20 cellular contexts compared by ENCODE assay signal in the genomic region with DNA sequence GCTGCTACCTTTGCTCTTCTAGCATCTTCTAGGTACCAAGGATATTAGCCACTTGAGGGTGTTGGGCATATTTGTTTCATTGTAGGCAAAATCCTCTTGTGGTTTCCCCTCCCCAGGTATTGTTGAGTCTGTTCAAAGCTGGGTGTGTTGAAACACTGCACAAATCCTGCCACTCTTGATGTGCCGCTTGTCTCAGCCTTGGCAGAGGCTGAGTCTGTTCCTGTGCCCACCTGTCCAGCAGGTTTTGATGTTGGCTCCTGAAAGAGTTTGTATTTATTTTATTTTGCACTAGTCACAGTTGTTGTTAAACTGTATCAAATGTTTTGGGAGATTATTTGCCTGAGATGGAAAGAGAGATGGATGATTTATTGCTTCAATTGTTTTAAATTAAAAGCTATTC.
DNase-seq lines count a peak whose midpoint lies in the region; ATAC-seq and TF ChIP-seq lines count a peak whose summit lies in the region.
"Had no signal": no experiment of that assay in that cellular context is flagged by ENCODE, and none has a peak within 500 bp of the region (broad histone marks: within the 10 kb centered on the region; RNA-seq: fewer than 3 reads in every experiment).

No MANE protein-coding gene starts in this region.

- ATAC-seq in PC-3 = no peak
- ATAC-seq: GM23338, HCT116 had no signal

- no peak overlapping the region for H3K9ac ChIP-seq in PC-3 (ENCODE audit: low read length)
- H3K9ac ChIP-seq: BLaER1 treated with 17β-estradiol and CSF1 and Interleukin-3, amounts not matched to agents 10 nM and 100 nM had no signal

- no peak overlapping the region for H3K4me3 ChIP-seq in PC-3 (ENCODE audit: low read length)
- H3K4me3 ChIP-seq in epithelial cell of esophagus (ENCODE audit: low read length) = no peak overlapping the region
- no peak overlapping the region for H3K4me3 ChIP-seq in esophagus muscularis mucosa
- H3K4me3 ChIP-seq: BLaER1 treated with 17β-estradiol and CSF1 and Interleukin-3, amounts not matched to agents 10 nM and 100 nM; GM23338 had no signal

- 100% methylated on average over 1 of the region's 1 CpG for WGBS in esophagus muscularis mucosa

- no peaks in the 10 kb centered on the region for H4K20me1 ChIP-seq in PC-3 (ENCODE audit: low read length)
- H4K20me1 ChIP-seq: BLaER1 treated with 17β-estradiol and CSF1 and Interleukin-3, amounts not matched to agents 10 nM and 100 nM had no signal

- no peak overlapping the region for H2AFZ ChIP-seq in PC-3 (ENCODE audit: low read length)
- H2AFZ ChIP-seq: GM23338 had no signal

- H3K9me3 ChIP-seq in PC-3 (ENCODE audit: low read length) (no peaks in the 10 kb centered on the region), esophagus muscularis mucosa (peaks cover 0 to 4% (median 0%) of the 10 kb centered on the region in 4 donors)
- H3K9me3 ChIP-seq: BE2C; BLaER1 treated with 17β-estradiol and CSF1 and Interleukin-3, amounts not matched to agents 10 nM and 100 nM had no signal

- BruUV-seq in PC-3 (replicated peaks; lab: Mats Ljungman, UMichigan) = no TSS peak

- no peaks in the 10 kb centered on the region for H3K27me3 ChIP-seq in PC-3 (ENCODE audit: low read length)
- no peaks in the 10 kb centered on the region for H3K27me3 ChIP-seq in esophagus muscularis mucosa
- H3K27me3 ChIP-seq: BE2C; BLaER1 treated with 17β-estradiol and CSF1 and Interleukin-3, amounts not matched to agents 10 nM and 100 nM had no signal

- no peak for TF ChIP-seq EP300 in esophagus muscularis mucosa (IDR thresholded peaks at IDR 0.05)

- no peaks in the 10 kb centered on the region for H3K9me2 ChIP-seq in PC-3 (replicated peaks; ENCODE audit: low read length)

- no peak overlapping the region for H3K4me2 ChIP-seq in PC-3 (ENCODE audit: low read length)
- H3K4me2 ChIP-seq: BLaER1 treated with 17β-estradiol and CSF1 and Interleukin-3, amounts not matched to agents 10 nM and 100 nM; GM23338 had no signal

- H3K27ac ChIP-seq in PC-3 (ENCODE audit: low read length) = no peak overlapping the region
- H3K27ac ChIP-seq in esophagus muscularis mucosa (replicated peaks in 1 of 4) = no peak overlapping the region
- H3K27ac ChIP-seq: 22Rv1; BLaER1 treated with 17β-estradiol and CSF1 and Interleukin-3, amounts not matched to agents 10 nM and 100 nM had no signal

- H3K4me1 ChIP-seq in PC-3 (ENCODE audit: insufficient read depth, low read length) = no peaks in the 10 kb centered on the region
- no peaks in the 10 kb centered on the region for H3K4me1 ChIP-seq in esophagus muscularis mucosa
- H3K4me1 ChIP-seq: BE2C; BLaER1 treated with 17β-estradiol and CSF1 and Interleukin-3, amounts not matched to agents 10 nM and 100 nM had no signal

- CTCF ChIA-PET in PC-3 (lab: Charles Lee) = interaction anchor here (0.6 kb wide), 1 partner anchor 88 kb away, joined by 3 read pairs; no protein-coding TSS in a partner anchor

- no peaks in the 10 kb centered on the region for H3K79me2 ChIP-seq in PC-3 (ENCODE audit: low read length)

- TF ChIP-seq CTCF in PC-3 (conservative IDR thresholded peaks at IDR 0.05; ENCODE audit: low read depth, low read length) = no peak
- no peak for TF ChIP-seq CTCF in epithelial cell of esophagus (IDR thresholded peaks at IDR 0.05; ENCODE audit: insufficient read depth, low read depth, low read length, missing control alignments)
- no peak for TF ChIP-seq CTCF in esophagus muscularis mucosa (IDR thresholded peaks at IDR 0.05)

- H3K36me3 ChIP-seq in PC-3 (ENCODE audit: low read depth, low read length) (no peaks in the 10 kb centered on the region; the same call in 1 of the 2 replicates), esophagus muscularis mucosa (peaks cover 0 to 36% (median 13%) of the 10 kb centered on the region in 4 donors)
- H3K36me3 ChIP-seq: BE2C had no signal

- POLR2A ChIA-PET in PC-3 (lab: Charles Lee; ENCODE audit: unreplicated experiment) = no interaction called here

- DNase-seq in NCI-H2107 treated with DMSO at 0.1 percent for 48 hours (lab: John Stamatoyannopoulos, UW; ENCODE audit: unreplicated experiment) = peak; percentile 72
- no peak for DNase-seq in NCI-H2107 (lab: John Stamatoyannopoulos, UW)
- DNase-seq in PC-3 = peak; percentile 50
- peak; percentile 72 for DNase-seq in epithelial cell of esophagus (ENCODE audit: low read depth)
- peak; percentile 55 for DNase-seq in esophagus muscularis mucosa (ENCODE audit: extremely low spot score)
- DNase-seq in CD1c-positive myeloid dendritic cell (ENCODE audit: extremely low spot score) = no peak
- no peak for DNase-seq in activated CD4-positive, alpha-beta T cell treated with anti-CD3 and anti-CD28 coated beads for 4 hours
- no peak for DNase-seq in DMS114 treated with DMSO at 0.1 percent for 48 hours (lab: John Stamatoyannopoulos, UW; ENCODE audit: unreplicated experiment)
- DNase-seq: AML-193; BE2C; Calu3; CD4-positive, alpha-beta memory T cell; COR-L47; DMS153; DND-41; H9 had no signal

- TF ChIP-seq POLR2A in esophagus muscularis mucosa (IDR thresholded peaks at IDR 0.05; ENCODE audit: low read depth) = no peak

- H3F3A ChIP-seq in PC-3 (ENCODE audit: low read length, unreplicated experiment) = no peaks in the 10 kb centered on the region

- intact Hi-C loops in PC-3 (cut with micrococcal nuclease) = no loop called here
- intact Hi-C loops in esophagus muscularis mucosa (cut with DNase I) = no loop called here

Comparison
In these comparisons a context has a peak if more than half of its experiments do, and no peak if none do; other contexts are left out.
1. DNase-seq: peak in NCI-H2107 treated with DMSO at 0.1 percent for 48 hours (single experiment), PC-3 (single experiment), epithelial cell of esophagus (single experiment) and esophagus muscularis mucosa (single experiment); none in NCI-H2107 (single experiment), CD1c-positive myeloid dendritic cell (single experiment), activated CD4-positive, alpha-beta T cell treated with anti-CD3 and anti-CD28 coated beads for 4 hours (0 of 2) and DMS114 treated with DMSO at 0.1 percent for 48 hours (single experiment).